8 cellular contexts compared by ENCODE assay signal in the genomic region with DNA sequence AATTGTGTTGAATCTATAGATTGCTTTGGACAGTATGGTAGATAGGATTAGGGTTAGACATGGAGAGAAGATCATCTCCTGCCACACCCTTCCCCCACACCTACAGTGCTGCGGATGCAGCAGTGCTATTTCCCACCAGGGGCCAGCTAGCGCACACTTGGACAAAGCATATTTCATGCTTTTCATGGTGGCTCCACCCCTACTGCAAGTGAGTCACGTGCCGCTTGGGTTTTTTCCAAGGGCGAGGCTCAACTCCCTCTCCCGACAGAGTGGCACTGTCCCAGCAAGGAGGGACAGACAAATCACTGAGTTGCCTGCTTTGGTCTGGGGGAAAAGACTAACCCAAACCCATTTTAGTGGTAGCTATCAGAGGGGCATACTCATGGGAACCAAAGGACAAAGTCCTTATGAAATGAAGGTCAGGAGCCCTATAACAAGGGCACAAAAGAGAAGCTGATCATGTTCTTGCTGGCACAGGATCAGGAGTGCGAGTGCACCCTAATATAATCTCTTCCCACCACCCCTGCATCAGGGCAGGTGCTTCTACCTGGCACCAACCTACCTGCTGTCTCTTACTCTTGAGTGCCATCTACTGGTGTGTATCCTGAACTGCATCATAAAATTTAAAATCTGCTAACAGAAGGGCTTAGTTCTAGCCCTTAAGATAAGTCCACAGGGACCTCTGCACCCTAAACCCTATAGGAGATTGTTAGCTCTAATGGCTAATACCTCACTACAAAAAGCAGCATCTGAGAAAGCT. TPM values are rescaled to one million over a fixed set of nuclear protein-coding genes. Genes with fewer than 3 reads are reported as not detected.
DNase-seq lines count a peak whose midpoint lies in the region; ATAC-seq and TF ChIP-seq lines count a peak whose summit lies in the region.

No MANE protein-coding gene starts in this region.

- peak; percentile 19 to 48 for TF ChIP-seq CTCF in brain (conservative IDR thresholded peaks at IDR 0.05)
- peak; percentile 30 for TF ChIP-seq CTCF in mucosa of descending colon (IDR thresholded peaks at IDR 0.05)

- no peak overlapping the region for H3K4me3 ChIP-seq in mucosa of descending colon

- H3K36me3 ChIP-seq in mucosa of descending colon (ENCODE audit: low read depth), result no peaks in the 10 kb centered on the region

- H3K9me3 Mint-ChIP-seq in brain, result peaks cover 4 to 10% (median 7%) of the 10 kb centered on the region in 5 experiments

- no peaks in the 10 kb centered on the region for H3K27me3 Mint-ChIP-seq in brain

- H3K4me3 Mint-ChIP-seq in brain, result no peak overlapping the region

- no peaks in the 10 kb centered on the region for H3K4me1 ChIP-seq in mucosa of descending colon (ENCODE audit: low read depth)

- no peaks in the 10 kb centered on the region for H3K4me1 Mint-ChIP-seq in brain

- intact Hi-C loops in mucosa of descending colon (cut with DNase I, micrococcal nuclease), result loop anchor here in 1 of 2 donors (5.0 kb wide), 1 partner anchor 112 kb away; the partner anchor contains the start of gene ATP7A

- H3K27ac Mint-ChIP-seq in brain, result no peak overlapping the region

- peaks cover 35% of the 10 kb centered on the region for H3K36me3 Mint-ChIP-seq in brain

- no peaks in the 10 kb centered on the region for H3K9me3 ChIP-seq in mucosa of descending colon

- peak; percentile 62 for ATAC-seq in GM18873 (IDR thresholded peaks at IDR 0.05; ENCODE audit: low FRiP score, unreplicated experiment)
- ATAC-seq in mucosa of descending colon, result peak; percentile 93
- no peak for ATAC-seq in HG02981 (IDR thresholded peaks at IDR 0.05; ENCODE audit: unreplicated experiment)
- no peak for ATAC-seq in HG02973 (IDR thresholded peaks at IDR 0.05; ENCODE audit: unreplicated experiment)

- DNase-seq in COLO829 (ENCODE audit: low spot score) (peak; percentile 18), NCI-H748 treated with DMSO at 0.1 percent for 48 hours (lab: John Stamatoyannopoulos, UW) (peak; percentile 26), mucosa of descending colon (peak; percentile 66 to 79 (median 77)), cerebellar cortex (ENCODE audit: low spot score) (no peak)

RNA-seq across cellular contexts. Expression of gene PGAM4, which starts 55.1 kb away (rescaled TPM):
- not detected for polyA plus RNA-seq in brain (ENCODE audit: insufficient read depth, low read depth, low replicate concordance)
- not detected for total RNA-seq in mucosa of descending colon

Comparison
In these comparisons a context has a peak if more than half of its experiments do, and no peak if none do; other contexts are left out.
1. ATAC-seq: peak in GM18873 (single experiment) and mucosa of descending colon (single experiment); none in HG02981 (single experiment) and HG02973 (single experiment).